In genomic region chr20:20744170-20744725, GRCh38 we compare ENCODE assay signal across 9 cellular contexts. TPM values are rescaled to one million over a fixed set of nuclear protein-coding genes. Genes with fewer than 3 reads are reported as not detected.
DNase-seq lines count a peak whose midpoint lies in the region; TF ChIP-seq lines count a peak whose summit lies in the region.
"Had no signal": no experiment of that assay in that cellular context is flagged by ENCODE, and none has a peak within 500 bp of the region (broad histone marks: within the 10 kb centered on the region; RNA-seq: fewer than 3 reads in every experiment).

No MANE protein-coding gene starts in this region.

- H3K27ac Mint-ChIP-seq in chondrocyte (ENCODE audit: unreplicated experiment) (peak overlapping the region; percentile 75), mesothelial cell of epicardium (peak overlapping the region; percentile 81), type B pancreatic cell (peak overlapping the region; percentile 83)

- peak; percentile 47 to 73 (median 49) for DNase-seq in NCI-H1417 (lab: John Stamatoyannopoulos, UW)
- no peak for DNase-seq in NCI-H1417 treated with DMSO at 0.1 percent for 48 hours (lab: John Stamatoyannopoulos, UW)
- no peak for DNase-seq in chondrocyte (ENCODE audit: low spot score)
- DNase-seq in mesothelial cell of epicardium (ENCODE audit: low spot score in 2 of 2, unreplicated experiment in 2 of 2), result no peak
- DNase-seq in type B pancreatic cell (ENCODE audit: extremely low spot score, unreplicated experiment), result no peak
- no peak for DNase-seq in HuH-7.5 (ENCODE audit: low spot score)
- DNase-seq in activated CD4-positive, alpha-beta T cell treated with anti-CD3 and anti-CD28 coated beads, Interleukin-2, amount 50 U/mL, for 4 hours, result no peak
- no peak for DNase-seq in stimulated activated CD4-positive, alpha-beta T cell treated with anti-CD3 and anti-CD28 coated beads, Interleukin-15, amount 100 ng/mL, for 24 hours
- DNase-seq: stimulated activated CD4-positive, alpha-beta T cell treated with anti-CD3 and anti-CD28 coated beads, Interleukin-4, amount 100 ng/mL, for 24 hours had no signal

- H3K9me3 Mint-ChIP-seq in chondrocyte (ENCODE audit: low read depth), result peaks cover 6% of the 10 kb centered on the region
- peaks cover 6% of the 10 kb centered on the region for H3K9me3 Mint-ChIP-seq in mesothelial cell of epicardium
- peaks cover 6% of the 10 kb centered on the region for H3K9me3 Mint-ChIP-seq in type B pancreatic cell

- H3K27me3 Mint-ChIP-seq in chondrocyte (ENCODE audit: low read depth) (peaks cover 7% of the 10 kb centered on the region), mesothelial cell of epicardium (ENCODE audit: low read depth) (peaks cover 1% of the 10 kb centered on the region), type B pancreatic cell (peaks cover 7% of the 10 kb centered on the region)

- no peak for TF ChIP-seq CTCF in chondrocyte (IDR thresholded peaks at IDR 0.05)
- TF ChIP-seq CTCF in mesothelial cell of epicardium (IDR thresholded peaks at IDR 0.05; ENCODE audit: unreplicated experiment), result no peak
- TF ChIP-seq CTCF in type B pancreatic cell (conservative IDR thresholded peaks at IDR 0.05), result no peak

- H3K36me3 Mint-ChIP-seq in chondrocyte (ENCODE audit: low read depth) (peaks cover 2% of the 10 kb centered on the region), mesothelial cell of epicardium (peaks cover 2% of the 10 kb centered on the region), type B pancreatic cell (no peaks in the 10 kb centered on the region)

- H3K4me3 Mint-ChIP-seq in chondrocyte (ENCODE audit: unreplicated experiment), result no peak overlapping the region
- no peak overlapping the region for H3K4me3 Mint-ChIP-seq in mesothelial cell of epicardium
- peak overlapping the region; percentile 62 for H3K4me3 Mint-ChIP-seq in type B pancreatic cell

- H3K4me1 Mint-ChIP-seq in chondrocyte (ENCODE audit: low read depth) (peaks cover 13% of the 10 kb centered on the region), mesothelial cell of epicardium (peaks cover 12% of the 10 kb centered on the region), type B pancreatic cell (ENCODE audit: unreplicated experiment) (peaks cover 18% of the 10 kb centered on the region)

RNA-seq across cellular contexts. Expression of gene RALGAPA2, which starts 31.8 kb away (rescaled TPM):
- 9.5 to 10.8 TPM (median 10.2 TPM) in 3 replicates for total RNA-seq in chondrocyte
- 26.8 to 27.8 TPM (median 27.5 TPM) in 3 replicates for total RNA-seq in mesothelial cell of epicardium
- total RNA-seq in type B pancreatic cell (ENCODE audit: low replicate concordance), result 25.1 and 28.1 TPM in 2 replicates

Comparison
In these comparisons a context has a peak if more than half of its experiments do, and no peak if none do; other contexts are left out.
1. DNase-seq: peak in NCI-H1417 (3 of 3); none in NCI-H1417 treated with DMSO at 0.1 percent for 48 hours (single experiment), chondrocyte (single experiment), mesothelial cell of epicardium (0 of 2), type B pancreatic cell (single experiment), HuH-7.5 (single experiment), activated CD4-positive, alpha-beta T cell treated with anti-CD3 and anti-CD28 coated beads, Interleukin-2, amount 50 U/mL, for 4 hours (0 of 2) and stimulated activated CD4-positive, alpha-beta T cell treated with anti-CD3 and anti-CD28 coated beads, Interleukin-15, amount 100 ng/mL, for 24 hours (single experiment).
2. Peak in every context shown above with its lines, with median percentiles within 50 percentile points of each other: H3K27ac Mint-ChIP-seq.